ENCODE assay signal across 17 cellular contexts in the genomic region with DNA sequence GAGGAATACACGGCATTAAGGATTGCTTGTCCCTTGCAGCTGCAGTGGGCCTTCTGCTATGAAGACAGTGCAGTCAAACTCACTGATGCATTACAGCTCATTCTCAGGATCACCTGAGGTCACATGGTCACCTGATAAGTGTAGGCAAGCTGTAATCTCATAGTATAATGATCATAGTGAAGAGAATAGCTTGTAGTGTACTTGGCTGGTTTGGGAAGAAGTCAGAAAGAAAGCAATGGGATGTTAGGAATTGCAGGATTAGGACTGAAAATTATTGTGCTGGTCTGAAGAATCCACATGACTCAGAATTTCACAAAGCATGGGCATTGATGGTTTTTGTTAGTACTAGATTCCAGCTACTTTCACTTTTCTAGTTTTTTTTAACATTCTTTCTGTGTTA.
DNase-seq lines count a peak whose midpoint lies in the region; ATAC-seq lines count a peak whose summit lies in the region.
"Had no signal": no experiment of that assay in that cellular context is flagged by ENCODE, and none has a peak within 500 bp of the region (broad histone marks: within the 10 kb centered on the region; RNA-seq: fewer than 3 reads in every experiment).

No MANE protein-coding gene starts in this region.

- no peaks in the 10 kb centered on the region for H3K27me3 ChIP-seq in ACC112 (ENCODE audit: insufficient read depth, low read length)
- H3K27me3 ChIP-seq: BLaER1 treated with 17β-estradiol and CSF1 and Interleukin-3, amounts not matched to agents 10 nM and 100 nM; heart left ventricle had no signal

- no peaks in the 10 kb centered on the region for H3K4me1 Mint-ChIP-seq in activated naive CD4-positive, alpha-beta T cell treated with anti-CD3 and anti-CD28 coated beads, Interleukin-2, amount 10 ng/mL, durations not matched to agents 7 days and 5 days
- H3K4me1 Mint-ChIP-seq: WTC11 had no signal

- H3K27me3 Mint-ChIP-seq in activated naive CD4-positive, alpha-beta T cell treated with anti-CD3 and anti-CD28 coated beads, Interleukin-2, amount 10 ng/mL, durations not matched to agents 7 days and 5 days = no peaks in the 10 kb centered on the region
- H3K27me3 Mint-ChIP-seq: progenitor cell of endocrine pancreas, type B pancreatic cell had no signal

- CTCF ChIA-PET in activated naive CD4-positive, alpha-beta T cell treated with anti-CD3 and anti-CD28 coated beads, Interleukin-2, amount 10 ng/mL, durations not matched to agents 7 days and 5 days (lab: Charles Lee) = no interaction called here

- no peaks in the 10 kb centered on the region for H3K36me3 Mint-ChIP-seq in activated naive CD4-positive, alpha-beta T cell treated with anti-CD3 and anti-CD28 coated beads, Interleukin-2, amount 10 ng/mL, durations not matched to agents 7 days and 5 days
- H3K36me3 Mint-ChIP-seq: WTC11 had no signal

- no peak overlapping the region for H3K4me3 Mint-ChIP-seq in activated naive CD4-positive, alpha-beta T cell treated with anti-CD3 and anti-CD28 coated beads, Interleukin-2, amount 10 ng/mL, durations not matched to agents 7 days and 5 days
- H3K4me3 Mint-ChIP-seq: type B pancreatic cell, WTC11 had no signal

- peak overlapping the region; percentile 47 for H3K4me3 ChIP-seq in ACC112 (ENCODE audit: low read depth, low read length)
- H3K4me3 ChIP-seq: BLaER1 treated with 17β-estradiol and CSF1 and Interleukin-3, amounts not matched to agents 10 nM and 100 nM; heart left ventricle had no signal

- intact Hi-C loops in left colon (cut with DNase I, micrococcal nuclease) = no loop called here

- peak overlapping the region; percentile 31; the same call in 1 of the 2 replicates for H3K27ac ChIP-seq in ACC112 (ENCODE audit: low read depth, low read length)
- H3K27ac ChIP-seq: BLaER1 treated with 17β-estradiol and CSF1 and Interleukin-3, amounts not matched to agents 10 nM and 100 nM had no signal

- H3K4me1 ChIP-seq in ACC112 (ENCODE audit: control insufficient read depth, insufficient read depth, low read length, unreplicated experiment) = peaks cover 41% of the 10 kb centered on the region

- H3K79me2 ChIP-seq in ACC112 (ENCODE audit: control insufficient read depth, insufficient read depth, low read length, unreplicated experiment) = peaks cover 21% of the 10 kb centered on the region

- no peaks in the 10 kb centered on the region for H3K9me3 Mint-ChIP-seq in activated naive CD4-positive, alpha-beta T cell treated with anti-CD3 and anti-CD28 coated beads, Interleukin-2, amount 10 ng/mL, durations not matched to agents 7 days and 5 days
- H3K9me3 Mint-ChIP-seq: type B pancreatic cell, WTC11 had no signal

- no peak overlapping the region for H2AFZ ChIP-seq in ACC112 (ENCODE audit: low read length, unreplicated experiment)

- no peaks in the 10 kb centered on the region for H3K36me3 ChIP-seq in ACC112 (ENCODE audit: insufficient read depth, low read length)

- ATAC-seq in left colon (peak; percentile 42), GM19467 (IDR thresholded peaks at IDR 0.05; ENCODE audit: unreplicated experiment) (no peak)
- ATAC-seq: activated naive CD4-positive, alpha-beta T cell treated with anti-CD3 and anti-CD28 coated beads, Interleukin-2, amount 50 U/mL, for 72 hours; heart left ventricle; WTC11 had no signal

- DNase-seq in GM03348 (ENCODE audit: low spot score) (peak; percentile 38), NCI-H82 treated with DMSO at 0.1 percent for 48 hours (lab: John Stamatoyannopoulos, UW; ENCODE audit: unreplicated experiment) (peak; percentile 27), left colon (no peak), NCI-H748 treated with DMSO at 0.1 percent for 48 hours (lab: John Stamatoyannopoulos, UW) (no peak)
- no peak for DNase-seq in stimulated activated CD4-positive, alpha-beta T cell treated with anti-CD3 and anti-CD28 coated beads, Interleukin-12 subunit alpha, Interleukin-12 subunit beta, amount 100 ng/mL, for 4 hours
- no peak for DNase-seq in activated naive CD4-positive, alpha-beta T cell treated with anti-CD3 and anti-CD28 coated beads, Interleukin-2, amount 10 ng/mL, durations not matched to agents 7 days and 5 days
- DNase-seq: caudate nucleus, heart left ventricle, NCI-H2029 treated with DMSO at 0.1 percent for 48 hours, OCI-M1 had no signal

- H3K27ac Mint-ChIP-seq in activated naive CD4-positive, alpha-beta T cell treated with anti-CD3 and anti-CD28 coated beads, Interleukin-2, amount 10 ng/mL, durations not matched to agents 7 days and 5 days = no peak overlapping the region
- H3K27ac Mint-ChIP-seq: activated naive CD4-positive, alpha-beta T cell treated with anti-CD3 and anti-CD28 coated beads, Interleukin-2, amount 50 U/mL, for 72 hours; progenitor cell of endocrine pancreas; type B pancreatic cell; WTC11 had no signal

Comparison
In these comparisons a context has a peak if more than half of its experiments do, and no peak if none do; other contexts are left out.
1. DNase-seq: peak in GM03348 (single experiment) and NCI-H82 treated with DMSO at 0.1 percent for 48 hours (single experiment); none in left colon (0 of 2), stimulated activated CD4-positive, alpha-beta T cell treated with anti-CD3 and anti-CD28 coated beads, Interleukin-12 subunit alpha, Interleukin-12 subunit beta, amount 100 ng/mL, for 4 hours (single experiment), NCI-H748 treated with DMSO at 0.1 percent for 48 hours (single experiment) and activated naive CD4-positive, alpha-beta T cell treated with anti-CD3 and anti-CD28 coated beads, Interleukin-2, amount 10 ng/mL, durations not matched to agents 7 days and 5 days (single experiment).